Comparison of ENCODE assay signal across 1 cellular context in the genomic region with DNA sequence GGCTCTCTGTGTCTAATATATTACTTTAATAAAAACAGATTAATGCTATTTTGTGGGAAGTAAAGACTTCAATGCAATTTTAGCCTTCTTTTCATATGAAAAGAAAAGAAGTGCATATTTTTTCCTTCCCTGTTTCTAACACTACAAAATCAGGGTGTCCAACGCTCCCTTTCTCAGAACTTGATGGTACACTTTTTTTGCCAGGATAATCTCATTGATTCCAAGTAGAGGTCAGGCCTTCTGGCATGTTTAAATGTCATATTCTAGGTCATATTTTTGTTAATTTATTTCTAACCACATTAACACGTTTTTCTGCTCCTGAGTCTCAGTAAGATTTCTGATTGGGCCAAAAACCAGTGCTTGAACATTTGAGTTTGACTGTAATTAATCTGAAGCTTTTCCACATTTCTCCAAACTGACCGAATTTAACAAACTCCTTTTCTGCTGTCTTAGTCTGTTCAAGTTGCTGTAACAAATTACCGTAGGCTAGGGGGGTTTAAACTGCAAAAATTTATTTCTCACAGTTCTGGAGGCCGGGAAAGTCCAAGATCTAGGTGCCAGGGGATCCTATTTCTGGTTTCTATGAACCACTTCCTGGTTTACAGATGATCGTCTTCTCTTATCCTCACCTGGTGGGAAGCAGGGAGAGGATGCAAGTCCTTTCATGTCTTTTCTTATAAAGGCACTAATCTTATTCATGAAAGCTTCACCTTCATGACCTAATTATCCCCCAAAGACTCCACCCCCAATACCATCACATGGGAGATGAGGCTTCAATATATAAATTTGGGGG.
TF ChIP-seq lines count a peak whose summit lies in the region.

No MANE protein-coding gene starts in this region.

TF ChIP-seq in A549, 52 proteins besides CTCF, POLR2A, EP300 and RAD21 (continued from another document):
- TF ChIP-seq RCOR1 (IDR thresholded peaks at IDR 0.05; ENCODE audit: low read depth, low read length) (no peak), FOSL2 (IDR thresholded peaks at IDR 0.05) (no peak), FOSL2 (CRISPR knock-in tag; IDR thresholded peaks at IDR 0.05) (no peak), HOXA7 (CRISPR knock-in tag; IDR thresholded peaks at IDR 0.05) (no peak), CHD2 (IDR thresholded peaks at IDR 0.05; ENCODE audit: low read length, partially characterized antibody) (no peak)
- TF ChIP-seq, protein P1, sequence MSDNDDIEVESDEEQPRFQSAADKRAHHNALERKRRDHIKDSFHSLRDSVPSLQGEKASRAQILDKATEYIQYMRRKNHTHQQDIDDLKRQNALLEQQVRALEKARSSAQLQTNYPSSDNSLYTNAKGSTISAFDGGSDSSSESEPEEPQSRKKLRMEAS (IDR thresholded peaks at IDR 0.05) = no peak
- TF ChIP-seq, protein P2, sequence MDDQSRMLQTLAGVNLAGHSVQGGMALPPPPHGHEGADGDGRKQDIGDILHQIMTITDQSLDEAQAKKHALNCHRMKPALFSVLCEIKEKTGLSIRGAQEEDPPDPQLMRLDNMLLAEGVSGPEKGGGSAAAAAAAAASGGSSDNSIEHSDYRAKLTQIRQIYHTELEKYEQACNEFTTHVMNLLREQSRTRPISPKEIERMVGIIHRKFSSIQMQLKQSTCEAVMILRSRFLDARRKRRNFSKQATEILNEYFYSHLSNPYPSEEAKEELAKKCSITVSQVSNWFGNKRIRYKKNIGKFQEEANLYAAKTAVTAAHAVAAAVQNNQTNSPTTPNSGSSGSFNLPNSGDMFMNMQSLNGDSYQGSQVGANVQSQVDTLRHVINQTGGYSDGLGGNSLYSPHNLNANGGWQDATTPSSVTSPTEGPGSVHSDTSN (IDR thresholded peaks at IDR 0.05) = no peak
